1 cellular context compared by ENCODE assay signal in the genomic region with DNA sequence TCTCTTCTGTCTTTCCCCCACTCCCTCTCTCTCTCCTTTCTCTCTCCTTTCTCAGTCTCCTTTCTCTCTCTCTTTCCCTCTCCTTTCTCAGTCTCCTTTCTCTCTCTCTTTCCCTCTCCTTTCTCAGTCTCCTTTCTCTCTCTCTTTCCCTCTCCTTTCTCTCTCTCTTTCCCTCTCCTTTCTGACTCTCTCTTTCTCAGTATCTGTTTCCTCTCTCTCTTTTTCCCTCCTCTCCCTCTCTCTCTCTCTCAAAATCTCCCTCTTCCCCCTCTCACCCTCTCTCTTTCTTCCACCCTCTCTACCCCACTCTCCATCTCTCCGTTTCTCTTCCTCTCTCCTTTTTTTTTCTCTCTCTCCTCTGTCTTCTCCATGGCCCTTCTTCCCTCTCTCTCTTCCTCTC.
TF ChIP-seq lines count a peak whose summit lies in the region.

No MANE protein-coding gene starts in this region.

TF ChIP-seq in GM23338, 12 proteins besides CTCF, POLR2A, EP300 and RAD21:
- TF ChIP-seq, protein P1, sequence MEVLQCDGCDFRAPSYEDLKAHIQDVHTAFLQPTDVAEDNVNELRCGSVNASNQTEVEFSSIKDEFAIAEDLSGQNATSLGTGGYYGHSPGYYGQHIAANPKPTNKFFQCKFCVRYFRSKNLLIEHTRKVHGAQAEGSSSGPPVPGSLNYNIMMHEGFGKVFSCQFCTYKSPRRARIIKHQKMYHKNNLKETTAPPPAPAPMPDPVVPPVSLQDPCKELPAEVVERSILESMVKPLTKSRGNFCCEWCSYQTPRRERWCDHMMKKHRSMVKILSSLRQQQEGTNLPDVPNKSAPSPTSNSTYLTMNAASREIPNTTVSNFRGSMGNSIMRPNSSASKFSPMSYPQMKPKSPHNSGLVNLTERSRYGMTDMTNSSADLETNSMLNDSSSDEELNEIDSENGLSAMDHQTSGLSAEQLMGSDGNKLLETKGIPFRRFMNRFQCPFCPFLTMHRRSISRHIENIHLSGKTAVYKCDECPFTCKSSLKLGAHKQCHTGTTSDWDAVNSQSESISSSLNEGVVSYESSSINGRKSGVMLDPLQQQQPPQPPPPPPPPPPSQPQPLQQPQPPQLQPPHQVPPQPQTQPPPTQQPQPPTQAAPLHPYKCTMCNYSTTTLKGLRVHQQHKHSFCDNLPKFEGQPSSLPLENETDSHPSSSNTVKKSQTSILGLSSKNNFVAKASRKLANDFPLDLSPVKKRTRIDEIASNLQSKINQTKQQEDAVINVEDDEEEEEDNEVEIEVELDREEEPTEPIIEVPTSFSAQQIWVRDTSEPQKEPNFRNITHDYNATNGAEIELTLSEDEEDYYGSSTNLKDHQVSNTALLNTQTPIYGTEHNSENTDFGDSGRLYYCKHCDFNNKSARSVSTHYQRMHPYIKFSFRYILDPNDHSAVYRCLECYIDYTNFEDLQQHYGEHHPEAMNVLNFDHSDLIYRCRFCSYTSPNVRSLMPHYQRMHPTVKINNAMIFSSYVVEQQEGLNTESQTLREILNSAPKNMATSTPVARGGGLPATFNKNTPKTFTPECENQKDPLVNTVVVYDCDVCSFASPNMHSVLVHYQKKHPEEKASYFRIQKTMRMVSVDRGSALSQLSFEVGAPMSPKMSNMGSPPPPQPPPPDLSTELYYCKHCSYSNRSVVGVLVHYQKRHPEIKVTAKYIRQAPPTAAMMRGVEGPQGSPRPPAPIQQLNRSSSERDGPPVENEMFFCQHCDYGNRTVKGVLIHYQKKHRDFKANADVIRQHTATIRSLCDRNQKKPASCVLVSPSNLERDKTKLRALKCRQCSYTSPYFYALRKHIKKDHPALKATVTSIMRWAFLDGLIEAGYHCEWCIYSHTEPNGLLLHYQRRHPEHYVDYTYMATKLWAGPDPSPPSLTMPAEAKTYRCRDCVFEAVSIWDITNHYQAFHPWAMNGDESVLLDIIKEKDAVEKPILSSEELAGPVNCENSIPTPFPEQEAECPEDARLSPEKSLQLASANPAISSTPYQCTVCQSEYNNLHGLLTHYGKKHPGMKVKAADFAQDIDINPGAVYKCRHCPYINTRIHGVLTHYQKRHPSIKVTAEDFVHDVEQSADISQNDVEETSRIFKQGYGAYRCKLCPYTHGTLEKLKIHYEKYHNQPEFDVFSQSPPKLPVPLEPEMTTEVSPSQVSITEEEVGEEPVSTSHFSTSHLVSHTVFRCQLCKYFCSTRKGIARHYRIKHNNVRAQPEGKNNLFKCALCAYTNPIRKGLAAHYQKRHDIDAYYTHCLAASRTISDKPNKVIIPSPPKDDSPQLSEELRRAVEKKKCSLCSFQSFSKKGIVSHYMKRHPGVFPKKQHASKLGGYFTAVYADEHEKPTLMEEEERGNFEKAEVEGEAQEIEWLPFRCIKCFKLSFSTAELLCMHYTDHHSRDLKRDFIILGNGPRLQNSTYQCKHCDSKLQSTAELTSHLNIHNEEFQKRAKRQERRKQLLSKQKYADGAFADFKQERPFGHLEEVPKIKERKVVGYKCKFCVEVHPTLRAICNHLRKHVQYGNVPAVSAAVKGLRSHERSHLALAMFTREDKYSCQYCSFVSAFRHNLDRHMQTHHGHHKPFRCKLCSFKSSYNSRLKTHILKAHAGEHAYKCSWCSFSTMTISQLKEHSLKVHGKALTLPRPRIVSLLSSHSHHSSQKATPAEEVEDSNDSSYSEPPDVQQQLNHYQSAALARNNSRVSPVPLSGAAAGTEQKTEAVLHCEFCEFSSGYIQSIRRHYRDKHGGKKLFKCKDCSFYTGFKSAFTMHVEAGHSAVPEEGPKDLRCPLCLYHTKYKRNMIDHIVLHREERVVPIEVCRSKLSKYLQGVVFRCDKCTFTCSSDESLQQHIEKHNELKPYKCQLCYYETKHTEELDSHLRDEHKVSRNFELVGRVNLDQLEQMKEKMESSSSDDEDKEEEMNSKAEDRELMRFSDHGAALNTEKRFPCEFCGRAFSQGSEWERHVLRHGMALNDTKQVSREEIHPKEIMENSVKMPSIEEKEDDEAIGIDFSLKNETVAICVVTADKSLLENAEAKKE (CRISPR knock-in tag; IDR thresholded peaks at IDR 0.05): no peak
